Comparison of ENCODE assay signal across 12 cellular contexts in the genomic region with DNA sequence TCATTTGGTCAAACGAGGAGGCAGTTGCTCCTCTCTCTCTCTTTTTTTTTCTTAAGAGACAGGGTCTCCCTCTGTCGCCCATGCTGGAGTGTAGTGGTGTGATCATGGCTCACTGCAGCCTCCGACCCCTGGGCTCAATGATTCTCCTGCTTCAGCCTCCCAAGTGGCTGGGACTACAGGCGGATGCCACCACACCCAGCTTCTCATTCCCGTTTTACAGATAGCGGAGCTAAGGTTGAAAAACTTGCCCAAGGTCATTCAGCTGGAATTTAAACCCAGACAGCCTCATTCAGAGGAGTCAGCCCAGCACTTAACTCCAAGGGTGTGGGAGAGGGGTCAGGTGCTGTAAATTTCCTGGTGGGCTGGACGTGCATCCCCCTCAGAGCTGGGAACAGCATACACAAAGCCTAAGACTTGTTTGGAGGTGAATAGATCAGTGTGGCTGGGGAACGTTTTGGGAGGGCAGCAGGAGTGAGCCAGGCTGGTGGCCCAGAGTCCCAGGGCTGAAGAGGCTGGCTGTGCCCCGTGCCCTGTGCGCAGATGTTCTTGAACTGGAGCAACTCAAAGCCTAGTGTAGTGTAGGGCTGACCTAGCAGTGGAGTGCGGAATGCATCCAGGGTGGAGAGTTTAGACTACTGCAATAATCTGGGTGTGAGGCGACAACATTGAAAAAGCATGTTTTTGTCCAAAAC. TPM values are rescaled to one million over a fixed set of nuclear protein-coding genes. Genes with fewer than 3 reads are reported as not detected.
DNase-seq lines count a peak whose midpoint lies in the region; ATAC-seq and TF ChIP-seq lines count a peak whose summit lies in the region.
"Had no signal": no experiment of that assay in that cellular context is flagged by ENCODE, and none has a peak within 500 bp of the region (broad histone marks: within the 10 kb centered on the region; RNA-seq: fewer than 3 reads in every experiment).

No MANE protein-coding gene starts in this region.

- H3K9me3 Mint-ChIP-seq in CD8-positive, alpha-beta memory T cell, result no peaks in the 10 kb centered on the region
- peaks cover 0 to 3% (median 0%) of the 10 kb centered on the region in 5 experiments for H3K9me3 Mint-ChIP-seq in brain
- no peaks in the 10 kb centered on the region for H3K9me3 Mint-ChIP-seq in immature natural killer cell

- H3K36me3 ChIP-seq in CD8-positive, alpha-beta memory T cell (ENCODE audit: insufficient read depth, low read length), result no peaks in the 10 kb centered on the region

- POLR2A ChIA-PET in CD8-positive, alpha-beta memory T cell (lab: Charles Lee), result interaction anchor here (0.6 kb wide), 1 partner anchor 25 kb away, joined by 3 read pairs; no protein-coding TSS in a partner anchor

- H3K36me3 Mint-ChIP-seq in CD8-positive, alpha-beta memory T cell, result no peaks in the 10 kb centered on the region
- H3K36me3 Mint-ChIP-seq in brain (no peaks in the 10 kb centered on the region), immature natural killer cell (peaks cover 0 to 2% (median 0%) of the 10 kb centered on the region in 3 donors)

- no peak overlapping the region for H3K4me3 ChIP-seq in CD8-positive, alpha-beta memory T cell (ENCODE audit: low read length)
- H3K4me3 ChIP-seq in skeletal muscle cell (ENCODE audit: low read depth, low read length), result peak overlapping the region; percentile 83

- no peak for TF ChIP-seq CTCF in brain (conservative IDR thresholded peaks at IDR 0.05)

- peak overlapping the region in 1 of 8 donors; percentile 15 for H3K27ac Mint-ChIP-seq in CD8-positive, alpha-beta memory T cell
- peak overlapping the region in 3 of 5 experiments; percentile 38 to 98 (median 90) for H3K27ac Mint-ChIP-seq in brain
- H3K27ac Mint-ChIP-seq in immature natural killer cell, result no peak overlapping the region
- H3K27ac Mint-ChIP-seq: activated CD4-positive, alpha-beta T cell treated with anti-CD3 and anti-CD28 coated beads for 36 hours had no signal

- peaks cover 9% of the 10 kb centered on the region for H3K4me1 ChIP-seq in CD8-positive, alpha-beta memory T cell (ENCODE audit: insufficient read depth, low read length)

- H3K27me3 Mint-ChIP-seq in CD8-positive, alpha-beta memory T cell, result peaks cover 29 to 46% of the 10 kb centered on the region in 2 donors
- H3K27me3 Mint-ChIP-seq in brain (peaks cover 26% of the 10 kb centered on the region), immature natural killer cell (ENCODE audit: low read depth in 3 of 3) (peaks cover 8 to 31% (median 14%) of the 10 kb centered on the region in 3 donors)

- H3K4me1 Mint-ChIP-seq in CD8-positive, alpha-beta memory T cell, result peaks cover 14 to 24% (median 19%) of the 10 kb centered on the region in 3 donors
- H3K4me1 Mint-ChIP-seq in brain (peaks cover 65% of the 10 kb centered on the region), immature natural killer cell (peaks cover 15 to 17% of the 10 kb centered on the region in 2 donors)

- no peak for DNase-seq in CD8-positive, alpha-beta memory T cell
- DNase-seq in immature natural killer cell, result no peak
- DNase-seq in skeletal muscle cell (ENCODE audit: low read depth), result no peak
- DNase-seq in NCI-H1092 (lab: John Stamatoyannopoulos, UW), result no peak
- DNase-seq in HUDEP-2 (lab: John Stamatoyannopoulos, UW; ENCODE audit: unreplicated experiment in 76 of 76), result no peak
- no peak for DNase-seq in NCI-H82 treated with DMSO at 0.1 percent for 48 hours (lab: John Stamatoyannopoulos, UW; ENCODE audit: unreplicated experiment)
- DNase-seq: activated CD4-positive, alpha-beta T cell treated with anti-CD3 and anti-CD28 coated beads for 36 hours; Caco-2; stimulated activated CD4-positive, alpha-beta T cell treated with anti-CD3 and anti-CD28 coated beads, Interleukin-12 subunit alpha, Interleukin-12 subunit beta, amount 100 ng/mL, for 4 hours had no signal

- CTCF ChIA-PET in CD8-positive, alpha-beta memory T cell (lab: Charles Lee), result no interaction called here

- H3K27ac ChIP-seq in CD8-positive, alpha-beta memory T cell (ENCODE audit: low read depth, low read length), result no peak overlapping the region

- H3K27me3 ChIP-seq in CD8-positive, alpha-beta memory T cell (ENCODE audit: insufficient read depth, low read length, poor library complexity, severe bottlenecking), result peaks cover 25% of the 10 kb centered on the region

- peak overlapping the region in 6 of 7 donors; percentile 55 to 93 (median 88) for H3K4me3 Mint-ChIP-seq in CD8-positive, alpha-beta memory T cell
- peak overlapping the region; percentile 85 to 97 (median 90) for H3K4me3 Mint-ChIP-seq in brain
- H3K4me3 Mint-ChIP-seq in immature natural killer cell, result peak overlapping the region; percentile 30 to 85 (median 54)

- no peaks in the 10 kb centered on the region for H3K9me3 ChIP-seq in CD8-positive, alpha-beta memory T cell (ENCODE audit: low read length)
- H3K9me3 ChIP-seq: Caco-2 had no signal

- no peak for ATAC-seq in HG02571 (IDR thresholded peaks at IDR 0.05; ENCODE audit: unreplicated experiment)
- ATAC-seq: activated CD4-positive, alpha-beta T cell treated with anti-CD3 and anti-CD28 coated beads for 36 hours had no signal

RNA-seq across cellular contexts. Expression of a gene that starts 2.3 kb away (rescaled TPM):
- under 1 TPM in 1 of 2 experiments, not detected in 1; 0.13 TPM for total RNA-seq in CD8-positive, alpha-beta memory T cell
- 0.56 TPM for polyA plus RNA-seq in CD8-positive, alpha-beta memory T cell
- polyA plus RNA-seq in brain (ENCODE audit: insufficient read depth, low read depth, low replicate concordance), result 280 TPM
- under 1 TPM in 2 of 3 donors, not detected in 1; 0.16 to 0.73 TPM for polyA plus RNA-seq in immature natural killer cell
- total RNA-seq: activated CD4-positive, alpha-beta T cell treated with anti-CD3 and anti-CD28 coated beads for 36 hours had no signal

RNA-seq across cellular contexts. Expression of a gene that starts 9.2 kb away (rescaled TPM):
- total RNA-seq in CD8-positive, alpha-beta memory T cell, result not detected
- polyA plus RNA-seq in CD8-positive, alpha-beta memory T cell, result not detected
- polyA plus RNA-seq in brain (ENCODE audit: insufficient read depth, low read depth, low replicate concordance) (not detected), immature natural killer cell (not detected)
- total RNA-seq: activated CD4-positive, alpha-beta T cell treated with anti-CD3 and anti-CD28 coated beads for 36 hours; Caco-2; subcutaneous adipose tissue had no signal

Comparison
In these comparisons a context has a peak if more than half of its experiments do, and no peak if none do; other contexts are left out.
1. H3K27ac Mint-ChIP-seq: peak in brain (3 of 5); none in immature natural killer cell (0 of 6).
2. RNA of a gene that starts 2.3 kb away (polyA plus RNA-seq): 280 TPM in brain (single experiment); 0.56 TPM in CD8-positive, alpha-beta memory T cell (single experiment) and 0.16 to 0.73 TPM in immature natural killer cell; every median in the first group is over 100 times any median in the second.
3. Peak in every context shown above with its lines, with median percentiles within 50 percentile points of each other: H3K4me3 Mint-ChIP-seq.